In the genomic region with DNA sequence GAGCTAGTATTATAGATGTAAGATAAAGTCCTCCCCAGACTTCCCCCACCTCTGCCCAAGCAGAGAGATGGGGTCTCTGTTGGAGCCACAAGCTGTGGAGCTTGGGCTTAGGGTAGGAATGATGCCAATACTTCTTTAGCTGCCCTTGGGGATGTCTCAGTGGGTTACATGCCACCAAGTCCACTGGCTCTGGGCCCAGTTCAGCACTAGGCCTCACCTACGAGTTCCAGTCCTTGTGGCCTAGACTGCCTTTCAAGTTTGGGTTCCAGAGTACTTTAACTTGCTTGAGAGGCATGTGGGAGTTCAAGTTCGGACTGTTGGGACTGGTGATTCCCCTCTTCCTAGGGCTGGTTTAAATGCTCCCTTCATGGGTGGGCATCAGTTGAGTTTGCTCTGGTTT, we compare ENCODE assay signal across 21 cellular contexts.
DNase-seq lines count a peak whose midpoint lies in the region; ATAC-seq and TF ChIP-seq lines count a peak whose summit lies in the region.
"Had no signal": no experiment of that assay in that cellular context is flagged by ENCODE, and none has a peak within 500 bp of the region (broad histone marks: within the 10 kb centered on the region; RNA-seq: fewer than 3 reads in every experiment).

No MANE protein-coding gene starts in this region.

- H3K4me3 ChIP-seq in left ventricle myocardium inferior (no peak overlapping the region), mesendoderm (ENCODE audit: low read length) (no peak overlapping the region), thyroid gland (replicated peaks in 1 of 3) (no peak overlapping the region)
- H3K4me3 ChIP-seq: GM12878 had no signal

- intact Hi-C loops in left ventricle myocardium inferior (cut with micrococcal nuclease) (no loop called here), left cardiac atrium (cut with DNase I) (no loop called here), thyroid gland (cut with DNase I) (no loop called here)

- WGBS in mesendoderm (ENCODE audit: extremely low coverage, insufficient coverage, low lambda C conversion rate), result no CpG with 5 or more reads among the region's 2 CpGs
- WGBS in thyroid gland, 2 donors, result 43 to 73% methylated on average over 2 of the region's 2 CpGs

- peak overlapping the region; percentile 46 for H3K56ac ChIP-seq in mesendoderm (ENCODE audit: low read length)

- no peak for TF ChIP-seq POLR2A in thyroid gland (IDR thresholded peaks at IDR 0.05)

- H2BK120ac ChIP-seq in mesendoderm (ENCODE audit: low read depth, low read length), result no peak overlapping the region

- no peak overlapping the region for H4K8ac ChIP-seq in mesendoderm (ENCODE audit: low read depth, low read length)

- H3K4me1 ChIP-seq in left ventricle myocardium inferior (peaks cover 50% of the 10 kb centered on the region), mesendoderm (ENCODE audit: control insufficient read depth, low read depth, low read length) (peaks cover 5% of the 10 kb centered on the region), thyroid gland (peaks cover 12 to 27% of the 10 kb centered on the region in 2 donors)
- H3K4me1 ChIP-seq: BE2C had no signal

- peak overlapping the region; percentile 17 for H3K27ac ChIP-seq in left ventricle myocardium inferior (replicated peaks)
- no peak overlapping the region for H3K27ac ChIP-seq in mesendoderm (ENCODE audit: low read depth, low read length)
- peak overlapping the region in 2 of 3 donors; percentile 0 to 32 for H3K27ac ChIP-seq in thyroid gland

- no peak overlapping the region for H3K23ac ChIP-seq in mesendoderm (ENCODE audit: low read length)

- H2BK15ac ChIP-seq in mesendoderm (replicated peaks; ENCODE audit: low read depth), result no peak overlapping the region

- TF ChIP-seq CTCF in left ventricle myocardium inferior (IDR thresholded peaks at IDR 0.05; ENCODE audit: borderline replicate concordance), result no peak
- no peak for TF ChIP-seq CTCF in thyroid gland (IDR thresholded peaks at IDR 0.05)

- peak overlapping the region; percentile 0 for H3K18ac ChIP-seq in mesendoderm (ENCODE audit: low read length)

- no peak for ATAC-seq in left cardiac atrium
- ATAC-seq: GM12878, HepG2 had no signal

- no peak overlapping the region for H3K4me2 ChIP-seq in mesendoderm (ENCODE audit: low read length)

- H3K27me3 ChIP-seq in left ventricle myocardium inferior (ENCODE audit: low read depth) (no peaks in the 10 kb centered on the region), mesendoderm (ENCODE audit: insufficient read depth, low read length, poor library complexity) (no peaks in the 10 kb centered on the region), thyroid gland (no peaks in the 10 kb centered on the region)
- H3K27me3 ChIP-seq: BE2C had no signal

- no peak overlapping the region for H4K5ac ChIP-seq in mesendoderm (ENCODE audit: low read length)

- H3K36me3 ChIP-seq in left ventricle myocardium inferior (no peaks in the 10 kb centered on the region), mesendoderm (ENCODE audit: control insufficient read depth, insufficient read depth, low read length) (no peaks in the 10 kb centered on the region), thyroid gland (no peaks in the 10 kb centered on the region)
- H3K36me3 ChIP-seq: BE2C had no signal

- H3K4ac ChIP-seq in mesendoderm (ENCODE audit: low read depth, low read length), result no peak overlapping the region

- H2BK5ac ChIP-seq in mesendoderm (ENCODE audit: low read length), result no peak overlapping the region

- no peak for DNase-seq in left ventricle myocardium inferior
- DNase-seq in left cardiac atrium, result no peak
- no peak for DNase-seq in mesendoderm
- DNase-seq in thyroid gland, result peak in 1 of 2 donors; percentile 19
- DNase-seq in amygdala (lab: John Stamatoyannopoulos, UW), result no peak
- DNase-seq in epidermal melanocyte (ENCODE audit: insufficient read length, low spot score), result no peak
- DNase-seq in activated CD4-positive, CD25-positive, alpha-beta regulatory T cell treated with anti-CD3 and anti-CD28 coated beads, Interleukin-2, amount 50 U/mL, for 72 hours, result no peak
- DNase-seq: ACHN; BE2C; C1 segment of cervical spinal cord; CD4-positive, CD25-positive, alpha-beta regulatory T cell; CD8-positive, alpha-beta memory T cell; COR-L47; DMS 273 treated with DMSO at 0.1 percent for 48 hours; DMS53; DND-41; EL; GOT3; H9 had no signal

- H2AK5ac ChIP-seq in mesendoderm (ENCODE audit: low read length), result peak overlapping the region; percentile 48

- peaks cover 20% of the 10 kb centered on the region for H3K9me3 ChIP-seq in left ventricle myocardium inferior (replicated peaks)
- H3K9me3 ChIP-seq in thyroid gland, result no peaks in the 10 kb centered on the region
- H3K9me3 ChIP-seq: BE2C had no signal

- no peaks in the 10 kb centered on the region for H3K79me1 ChIP-seq in mesendoderm (ENCODE audit: low read length)

- H3K9ac ChIP-seq in mesendoderm (ENCODE audit: low read length), result no peak overlapping the region

- H3K79me2 ChIP-seq in mesendoderm (ENCODE audit: control insufficient read depth, insufficient read depth, low read length), result no peaks in the 10 kb centered on the region
